In genomic region chr19:5792224-5792623, GRCh38 we compare ENCODE assay signal across 25 cellular contexts. TPM values are rescaled to one million over a fixed set of nuclear protein-coding genes. Genes with fewer than 3 reads are reported as not detected.
"Had no signal": no experiment of that assay in that cellular context is flagged by ENCODE, and none has a peak within 500 bp of the region (broad histone marks: within the 10 kb centered on the region; RNA-seq: fewer than 3 reads in every experiment).

No MANE protein-coding gene starts in this region.

- H3K4me3 ChIP-seq: MG63, Peyer's patch had no signal

- H3K27ac Mint-ChIP-seq: activated CD4-positive, alpha-beta T cell treated with anti-CD3 and anti-CD28 coated beads, Interleukin-2, amount 10 ng/mL, durations not matched to agents 24 days and 14 days; T-helper 17 cell; WTC11 had no signal

- H3K4me3 Mint-ChIP-seq: activated CD4-positive, alpha-beta memory T cell treated with anti-CD3 and anti-CD28 coated beads for 36 hours; activated CD4-positive, alpha-beta T cell treated with anti-CD3 and anti-CD28 coated beads, Interleukin-2, amount 10 ng/mL, durations not matched to agents 24 days and 14 days; activated T-cell treated with anti-CD3 and anti-CD28 coated beads, Interleukin-2, amount 50 U/mL, for 4 hours; central memory CD8-positive, alpha-beta T cell; T-helper 17 cell; WTC11 had no signal

- H3K9me3 Mint-ChIP-seq: activated CD4-positive, alpha-beta memory T cell treated with anti-CD3 and anti-CD28 coated beads for 36 hours; activated T-cell treated with anti-CD3 and anti-CD28 coated beads, Interleukin-2, amount 50 U/mL, for 4 hours; central memory CD8-positive, alpha-beta T cell had no signal

- DNase-seq: activated CD4-positive, alpha-beta memory T cell treated with anti-CD3 and anti-CD28 coated beads for 36 hours; activated CD4-positive, alpha-beta T cell treated with anti-CD3 and anti-CD28 coated beads, Interleukin-2, amount 10 ng/mL, durations not matched to agents 24 days and 14 days; activated CD4-positive, CD25-positive, alpha-beta regulatory T cell treated with anti-CD3 and anti-CD28 coated beads, Interleukin-2, amount 50 U/mL, for 72 hours; activated CD8-positive, alpha-beta memory T cell treated with anti-CD3 and anti-CD28 coated beads for 24 hours; activated effector memory CD4-positive, alpha-beta T cell treated with anti-CD3 and anti-CD28 coated beads, Interleukin-2, amount 50 U/mL, for 16 hours; activated naive CD4-positive, alpha-beta T cell treated with anti-CD3 and anti-CD28 coated beads, Interleukin-2, amount 50 U/mL, for 16 hours; activated T-cell treated with anti-CD3 and anti-CD28 coated beads, Interleukin-2, amount 50 U/mL, for 4 hours; aorta; MG63; MV-4-11; NCI-H1092 treated with DMSO at 0.1 percent for 48 hours; NCI-H1417 treated with DMSO at 0.1 percent for 48 hours; NCI-H1694 treated with DMSO at 0.1 percent for 48 hours; NCI-H2029 treated with DMSO at 0.1 percent for 48 hours; NCI-H345; NCI-H510A; NCI-H526 treated with DMSO at 0.1 percent for 48 hours; NK-92 treated with Interleukin-12 subunit alpha and Interleukin-12 subunit beta, amount 100 ng/mL, for 24 hours; OCI-M1; Peyer's patch; SHP77; T-helper 17 cell; T-helper 9 cell had no signal

- H3K27me3 Mint-ChIP-seq: activated CD4-positive, alpha-beta memory T cell treated with anti-CD3 and anti-CD28 coated beads for 36 hours; activated CD4-positive, alpha-beta T cell treated with anti-CD3 and anti-CD28 coated beads, Interleukin-2, amount 10 ng/mL, durations not matched to agents 24 days and 14 days; central memory CD8-positive, alpha-beta T cell; T-helper 17 cell had no signal

- H3K9me3 ChIP-seq: MG63, Peyer's patch had no signal

- ATAC-seq: activated T-cell treated with anti-CD3 and anti-CD28 coated beads, Interleukin-2, amount 50 U/mL, for 4 hours; T-helper 17 cell; WTC11 had no signal

- H3K27me3 ChIP-seq: MG63, Peyer's patch had no signal

RNA-seq across cellular contexts. Expression of gene NRTN, which starts 12.6 kb away (rescaled TPM):
- total RNA-seq: aorta had no signal

RNA-seq across cellular contexts. Expression of gene FUT6, which starts 47.3 kb away (rescaled TPM):
- total RNA-seq: activated CD4-positive, alpha-beta memory T cell treated with anti-CD3 and anti-CD28 coated beads for 36 hours; activated CD4-positive, alpha-beta T cell treated with anti-CD3 and anti-CD28 coated beads, Interleukin-2, amount 10 ng/mL, durations not matched to agents 24 days and 14 days; activated T-cell treated with anti-CD3 and anti-CD28 coated beads, Interleukin-2, amount 50 U/mL, for 4 hours; aorta; T-helper 17 cell; WTC11 had no signal

RNA-seq across cellular contexts. Expression of gene FUT3, which starts 59.0 kb away (rescaled TPM):
- total RNA-seq: activated CD4-positive, alpha-beta memory T cell treated with anti-CD3 and anti-CD28 coated beads for 36 hours; activated CD4-positive, alpha-beta T cell treated with anti-CD3 and anti-CD28 coated beads, Interleukin-2, amount 10 ng/mL, durations not matched to agents 24 days and 14 days; aorta had no signal
